ENCODE assay signal across 8 cellular contexts in genomic region chr5:132467292-132467984, GRCh38. TPM values are rescaled to one million over a fixed set of nuclear protein-coding genes. Genes with fewer than 3 reads are reported as not detected.
DNase-seq lines count a peak whose midpoint lies in the region; ATAC-seq and TF ChIP-seq lines count a peak whose summit lies in the region.

No MANE protein-coding gene starts in this region.

- H3K4me1 ChIP-seq in Peyer's patch, result peaks cover 10 to 95% (median 60%) of the 10 kb centered on the region in 4 donors
- peaks cover 41 to 51% of the 10 kb centered on the region in 2 donors for H3K4me1 ChIP-seq in muscle layer of duodenum (ENCODE audit: control insufficient read depth in 1 of 2, insufficient read depth in 2 of 2, low read length in 2 of 2)
- H3K4me1 ChIP-seq in SK-N-SH (ENCODE audit: control insufficient read depth in 1 of 2, insufficient read depth in 2 of 2, low read depth in 1 of 2, low read length in 1 of 2), result peaks cover 9 to 53% of the 10 kb centered on the region in 2 experiments; a peak in 3 of 4 replicates

- no peaks in the 10 kb centered on the region for H3K27me3 ChIP-seq in Peyer's patch
- no peaks in the 10 kb centered on the region for H3K27me3 ChIP-seq in muscle layer of duodenum (ENCODE audit: low read depth, low read length)
- H3K27me3 ChIP-seq in SK-N-SH (ENCODE audit: insufficient read depth), result no peaks in the 10 kb centered on the region

- 97% methylated on average over 4 of the region's 4 CpGs for WGBS in SK-N-SH (ENCODE audit: low lambda C conversion rate)

- no peaks in the 10 kb centered on the region for H3F3A ChIP-seq in SK-N-SH (replicated peaks; ENCODE audit: insufficient read depth)

- H4K20me1 ChIP-seq in SK-N-SH (ENCODE audit: insufficient read depth), result no peaks in the 10 kb centered on the region

- no peak overlapping the region for H2AFZ ChIP-seq in SK-N-SH (ENCODE audit: low read depth)

- H3K36me3 ChIP-seq in Peyer's patch, result no peaks in the 10 kb centered on the region
- H3K36me3 ChIP-seq in muscle layer of duodenum (ENCODE audit: control insufficient read depth in 1 of 2, insufficient read depth in 2 of 2, low read length in 2 of 2), result peaks cover 4 to 6% of the 10 kb centered on the region in 2 donors
- H3K36me3 ChIP-seq in SK-N-SH (replicated peaks in 1 of 2; ENCODE audit: control insufficient read depth in 1 of 2, insufficient read depth in 2 of 2, low read length in 1 of 2), result no peaks in the 10 kb centered on the region

- peak overlapping the region; percentile 65 to 91 (median 87) for H3K27ac ChIP-seq in Peyer's patch
- peak overlapping the region; percentile 16 for H3K27ac ChIP-seq in muscle layer of duodenum (ENCODE audit: low read length)
- H3K27ac ChIP-seq in SK-N-SH (ENCODE audit: low read depth in 2 of 2, low read length in 1 of 2), result no peak overlapping the region

- no peaks in the 10 kb centered on the region for H3K9me3 ChIP-seq in Peyer's patch
- no peaks in the 10 kb centered on the region for H3K9me3 ChIP-seq in muscle layer of duodenum (ENCODE audit: control insufficient read depth in 1 of 2, low read length in 2 of 2)
- no peaks in the 10 kb centered on the region for H3K9me3 ChIP-seq in SK-N-SH

- TF ChIP-seq RAD21 in SK-N-SH (IDR thresholded peaks at IDR 0.05; ENCODE audit: low read length), result no peak

- peak; percentile 32 for ATAC-seq in GM18861 (IDR thresholded peaks at IDR 0.05; ENCODE audit: unreplicated experiment)
- ATAC-seq in HG02642 (IDR thresholded peaks at IDR 0.05; ENCODE audit: poor library complexity, unreplicated experiment), result peak; percentile 37

- DNase-seq in Peyer's patch (peak; percentile 35 to 60 (median 47)), HT-29 (ENCODE audit: low spot score) (no peak), NCI-H1930 (lab: John Stamatoyannopoulos, UW) (no peak), SK-N-SH (no peak), cerebellum (ENCODE audit: low spot score) (no peak)

- no peak overlapping the region for H3K4me3 ChIP-seq in Peyer's patch
- no peak overlapping the region for H3K4me3 ChIP-seq in muscle layer of duodenum (ENCODE audit: low read depth in 1 of 2, low read length in 2 of 2)
- H3K4me3 ChIP-seq in SK-N-SH (ENCODE audit: low read depth in 2 of 2, low read length in 1 of 2), result no peak overlapping the region

- H3K79me2 ChIP-seq in SK-N-SH (ENCODE audit: insufficient read depth), result no peaks in the 10 kb centered on the region

- H3K9me2 ChIP-seq in SK-N-SH, result no peaks in the 10 kb centered on the region

- TF ChIP-seq EP300 in SK-N-SH (IDR thresholded peaks at IDR 0.05; ENCODE audit: borderline replicate concordance in 1 of 2, low read depth in 1 of 2, low read length in 1 of 2), result no peak

- CTCF ChIA-PET in SK-N-SH (lab: Yijun Ruan, JAX), result interaction anchor here (0.7 to 1.2 kb wide), 3 partner anchors 18 to 81 kb away, joined by 3 to 5 read pairs (median 3); no protein-coding TSS in a partner anchor

- POLR2A ChIA-PET in SK-N-SH (lab: Yijun Ruan, JAX), result no interaction called here

- H3K9ac ChIP-seq in SK-N-SH, result no peak overlapping the region

- H3K4me2 ChIP-seq in SK-N-SH, result no peak overlapping the region

- TF ChIP-seq CTCF in Peyer's patch (IDR thresholded peaks at IDR 0.05), result peak in 1 of 6 experiments; percentile 1
- no peak for TF ChIP-seq CTCF in SK-N-SH (IDR thresholded peaks at IDR 0.05)

- TF ChIP-seq POLR2A in Peyer's patch (IDR thresholded peaks at IDR 0.05), result no peak

TF ChIP-seq in SK-N-SH, 30 proteins besides CTCF, POLR2A, EP300 and RAD21:
- TF ChIP-seq USF1 (IDR thresholded peaks at IDR 0.05; ENCODE audit: borderline replicate concordance, low read depth) (no peak), SMC3 (IDR thresholded peaks at IDR 0.05; ENCODE audit: low read depth, low read length) (no peak), NFIC (IDR thresholded peaks at IDR 0.05; ENCODE audit: borderline replicate concordance) (no peak), FOSL2 (IDR thresholded peaks at IDR 0.05; ENCODE audit: borderline replicate concordance, low read depth) (no peak), SIN3A (IDR thresholded peaks at IDR 0.05; ENCODE audit: borderline replicate concordance, low read depth, low read length) (no peak), RCOR1 (IDR thresholded peaks at IDR 0.05; ENCODE audit: low read length) (no peak), MEF2A (IDR thresholded peaks at IDR 0.05; ENCODE audit: borderline replicate concordance, low read depth) (no peak), POLR2AphosphoS5 (IDR thresholded peaks at IDR 0.05; ENCODE audit: low read depth, low read length) (no peak), USF2 (IDR thresholded peaks at IDR 0.05; ENCODE audit: borderline replicate concordance, low read depth, low read length) (no peak), ZBTB33 (IDR thresholded peaks at IDR 0.05; ENCODE audit: borderline replicate concordance, low read depth) (no peak), CHD2 (IDR thresholded peaks at IDR 0.05; ENCODE audit: low read length, partially characterized antibody) (no peak), GABPA (IDR thresholded peaks at IDR 0.05; ENCODE audit: low read depth) (no peak), MXI1 (IDR thresholded peaks at IDR 0.05; ENCODE audit: low read depth, low read length) (no peak), TCF12 (IDR thresholded peaks at IDR 0.05) (no peak), REST (IDR thresholded peaks at IDR 0.05; ENCODE audit: low read depth, low read length) (no peak), EZH2phosphoT487 (IDR thresholded peaks at IDR 0.05; ENCODE audit: borderline replicate concordance, low read depth) (no peak)

RNA-seq across cellular contexts. Expression of gene IRF1, which starts 23.1 kb away (rescaled TPM):
- 100 to 1,000 TPM in 3 of 4 donors, 10 to 100 TPM in 1; 92.7 to 152 (median 122) TPM for total RNA-seq in Peyer's patch
- total RNA-seq in HT-29 (2014; rRNA removed; shearing (Covaris generic)), result 52.0 and 58.7 TPM in 2 replicates
- 13.8 and 15.2 TPM in 2 replicates for polyA plus RNA-seq in SK-N-SH (2012; rRNA removed)
- polyA plus RNA-seq in SK-N-SH (2012; cell fraction: cytosol; rRNA removed), result 9.0 and 11.2 TPM in 2 replicates
- 30.4 and 31.8 TPM in 2 replicates for polyA plus RNA-seq in SK-N-SH (2012; cell fraction: nucleus; rRNA removed)
- total RNA-seq in cerebellum, result 2.4 TPM

Comparison
In these comparisons a context has a peak if more than half of its experiments do, and no peak if none do; other contexts are left out.
1. DNase-seq: peak in Peyer's patch (3 of 3); none in HT-29 (single experiment), NCI-H1930 (0 of 2), SK-N-SH (single experiment) and cerebellum (single experiment).
2. H3K27ac ChIP-seq: peak in Peyer's patch (4 of 4) and muscle layer of duodenum (single experiment); none in SK-N-SH (0 of 2).
3. RNA of gene IRF1, which starts 23.1 kb away (total RNA-seq): 92.7 to 152 TPM in Peyer's patch and 52.0 to 58.7 TPM in HT-29; 2.4 TPM in cerebellum (single experiment); every median in the first group is over 10 times any median in the second.